Comparison of ENCODE assay signal across 13 cellular contexts in genomic region chr10:95214793-95215192, GRCh38. TPM values are rescaled to one million over a fixed set of nuclear protein-coding genes. Genes with fewer than 3 reads are reported as not detected.
DNase-seq lines count a peak whose midpoint lies in the region; ATAC-seq, FAIRE-seq and TF ChIP-seq lines count a peak whose summit lies in the region.
"Had no signal": no experiment of that assay in that cellular context is flagged by ENCODE, and none has a peak within 500 bp of the region (broad histone marks: within the 10 kb centered on the region; RNA-seq: fewer than 3 reads in every experiment).

No MANE protein-coding gene starts in this region.

- WGBS in GM23248 (ENCODE audit: low coverage in 1 of 2, low lambda C conversion rate in 2 of 2, missing lambda C conversion rate in 2 of 2), 2 experiments, result 19 to 27% methylated on average over 3 of the region's 3 CpGs

- peak; percentile 91 for FAIRE-seq in GM12891 (lab: Jason Lieb, UNC)
- peak; percentile 86 for FAIRE-seq in HTR-8/SVneo (lab: Jason Lieb, UNC)

- intact Hi-C loops in tibial artery (cut with DNase I; ENCODE audit: low total_unique reads), result no loop called here

- H3K4me1 ChIP-seq in GM23248 (ENCODE audit: insufficient read depth) (peaks cover 36% of the 10 kb centered on the region), tibial artery (peaks cover 0 to 15% (median 0%) of the 10 kb centered on the region in 4 donors)
- H3K4me1 ChIP-seq: stomach had no signal

- peaks cover 23% of the 10 kb centered on the region for H3K27me3 Mint-ChIP-seq in activated CD4-positive, alpha-beta memory T cell treated with anti-CD3 and anti-CD28 coated beads, Interleukin-2, amount 10 ng/mL, durations not matched to agents 7 days and 5 days

- H3K4me1 Mint-ChIP-seq in activated CD4-positive, alpha-beta memory T cell treated with anti-CD3 and anti-CD28 coated beads, Interleukin-2, amount 10 ng/mL, durations not matched to agents 7 days and 5 days, result no peaks in the 10 kb centered on the region
- H3K4me1 Mint-ChIP-seq: CD14-positive monocyte had no signal

- no peaks in the 10 kb centered on the region for H3K27me3 ChIP-seq in GM23248 (replicated peaks; ENCODE audit: insufficient read depth)
- no peaks in the 10 kb centered on the region for H3K27me3 ChIP-seq in tibial artery
- H3K27me3 ChIP-seq: cardiac muscle cell, stomach had no signal

- no peaks in the 10 kb centered on the region for H3K9me2 ChIP-seq in GM23248 (ENCODE audit: insufficient read depth)

- H2AFZ ChIP-seq in GM23248, result 0 out of 2 replicates have a peak overlapping the region, but pooled peaks have one; percentile 17

- H3K27ac ChIP-seq in GM23248, result no peak overlapping the region; the same call in 1 of the 2 replicates
- no peak overlapping the region for H3K27ac ChIP-seq in tibial artery
- H3K27ac ChIP-seq: cardiac muscle cell, stomach had no signal

- H3K9me3 ChIP-seq in GM23248 (ENCODE audit: low read depth) (no peaks in the 10 kb centered on the region), tibial artery (no peaks in the 10 kb centered on the region)
- H3K9me3 ChIP-seq: stomach had no signal

- no peaks in the 10 kb centered on the region for H4K20me1 ChIP-seq in GM23248 (ENCODE audit: insufficient read depth)

- ATAC-seq in GM18505 (IDR thresholded peaks at IDR 0.05; ENCODE audit: unreplicated experiment), result no peak
- ATAC-seq in HG03108 (IDR thresholded peaks at IDR 0.05; ENCODE audit: unreplicated experiment), result no peak

- CTCF ChIA-PET in activated CD4-positive, alpha-beta memory T cell treated with anti-CD3 and anti-CD28 coated beads, Interleukin-2, amount 10 ng/mL, durations not matched to agents 7 days and 5 days (lab: Charles Lee), result no interaction called here

- no peak overlapping the region for H3K4me3 Mint-ChIP-seq in activated CD4-positive, alpha-beta memory T cell treated with anti-CD3 and anti-CD28 coated beads, Interleukin-2, amount 10 ng/mL, durations not matched to agents 7 days and 5 days
- H3K4me3 Mint-ChIP-seq: CD14-positive monocyte had no signal

- no peak overlapping the region for H3K27ac Mint-ChIP-seq in activated CD4-positive, alpha-beta memory T cell treated with anti-CD3 and anti-CD28 coated beads, Interleukin-2, amount 10 ng/mL, durations not matched to agents 7 days and 5 days
- H3K27ac Mint-ChIP-seq: CD14-positive monocyte had no signal

- H3K36me3 Mint-ChIP-seq in activated CD4-positive, alpha-beta memory T cell treated with anti-CD3 and anti-CD28 coated beads, Interleukin-2, amount 10 ng/mL, durations not matched to agents 7 days and 5 days (ENCODE audit: low read depth), result no peaks in the 10 kb centered on the region
- H3K36me3 Mint-ChIP-seq: CD14-positive monocyte had no signal

- H3K9me3 Mint-ChIP-seq in activated CD4-positive, alpha-beta memory T cell treated with anti-CD3 and anti-CD28 coated beads, Interleukin-2, amount 10 ng/mL, durations not matched to agents 7 days and 5 days, result peaks cover 2% of the 10 kb centered on the region
- H3K9me3 Mint-ChIP-seq: CD14-positive monocyte had no signal

- no peak for DNase-seq in GM12891 (ENCODE audit: insufficient read length, low spot score)
- DNase-seq in GM23248, result peak; percentile 75
- no peak for DNase-seq in HTR-8/SVneo (ENCODE audit: insufficient read length, low spot score)
- DNase-seq in fibroblast of mammary gland (ENCODE audit: low read depth), result peak; percentile 56
- no peak for DNase-seq in tibial artery
- no peak for DNase-seq in activated CD4-positive, alpha-beta memory T cell treated with anti-CD3 and anti-CD28 coated beads, Interleukin-2, amount 10 ng/mL, durations not matched to agents 7 days and 5 days
- DNase-seq: stomach had no signal

- POLR2A ChIA-PET in activated CD4-positive, alpha-beta memory T cell treated with anti-CD3 and anti-CD28 coated beads, Interleukin-2, amount 10 ng/mL, durations not matched to agents 7 days and 5 days (lab: Charles Lee), result no interaction called here

- H3K4me3 ChIP-seq in GM23248 (no peak overlapping the region), fibroblast of mammary gland (ENCODE audit: control insufficient read depth, low read depth, low read length) (no peak overlapping the region), tibial artery (no peak overlapping the region)
- H3K4me3 ChIP-seq: cardiac muscle cell, stomach had no signal

- H3K4me2 ChIP-seq in GM23248 (ENCODE audit: unreplicated experiment), result peak overlapping the region; percentile 34

- no peak overlapping the region for H3K9ac ChIP-seq in GM23248

- TF ChIP-seq CTCF in fibroblast of mammary gland (conservative IDR thresholded peaks at IDR 0.05; ENCODE audit: control insufficient read depth, insufficient read depth, low read depth, low read length) (no peak), tibial artery (IDR thresholded peaks at IDR 0.05) (no peak)

- in situ Hi-C loops in GM23248 (cut with MboI), result no loop called here

- H3K36me3 ChIP-seq in GM23248 (ENCODE audit: low read depth) (no peaks in the 10 kb centered on the region), tibial artery (no peaks in the 10 kb centered on the region)
- H3K36me3 ChIP-seq: cardiac muscle cell had no signal

- H3F3A ChIP-seq in GM23248 (ENCODE audit: insufficient read depth), result peaks cover 37% of the 10 kb centered on the region

- TF ChIP-seq POLR2A in GM12891 (IDR thresholded peaks at IDR 0.05; ENCODE audit: low read depth, low read length) (0 out of 2 replicates have a peak, but pooled peaks have one; percentile 27), GM18505 (IDR thresholded peaks at IDR 0.05; ENCODE audit: borderline replicate concordance, extremely low read depth, insufficient read depth, insufficient read length) (no peak)

- H3K79me2 ChIP-seq in GM23248 (ENCODE audit: insufficient read depth), result no peaks in the 10 kb centered on the region

TF ChIP-seq in GM12891, 5 proteins besides CTCF, POLR2A, EP300 and RAD21:
- TF ChIP-seq SPI1 (IDR thresholded peaks at IDR 0.05; ENCODE audit: low read depth, low read length) (peak; percentile 36; the same call in 1 of the 2 replicates), TAF1 (IDR thresholded peaks at IDR 0.05; ENCODE audit: low read depth, low read length) (no peak)
TF ChIP-seq in GM12891: peak in this region for 1.

RNA-seq across cellular contexts. Expression of gene ACSM6, which starts 20.8 kb away (rescaled TPM):
- polyA plus RNA-seq in GM12891 (2012; ENCODE audit: low read depth, missing spikeins), result not detected
- not detected in 2 replicates for total RNA-seq in GM23248 (2014; rRNA removed; shearing (Covaris generic))
- 0.08 TPM in 1 of 2 replicates, not detected in the other for polyA plus RNA-seq in GM23248 (2016; fragmentation: Nextera tagmentation; extraction: Ambion mirVana)
- not detected for total RNA-seq in activated CD4-positive, alpha-beta memory T cell treated with anti-CD3 and anti-CD28 coated beads, Interleukin-2, amount 10 ng/mL, durations not matched to agents 7 days and 5 days
- total RNA-seq: cardiac muscle cell, glomerular endothelial cell, mononuclear cell had no signal
- polyA plus RNA-seq: CD14-positive monocyte had no signal

Comparison
In these comparisons a context has a peak if more than half of its experiments do, and no peak if none do; other contexts are left out.
1. DNase-seq: peak in GM23248 (single experiment) and fibroblast of mammary gland (single experiment); none in GM12891 (single experiment), HTR-8/SVneo (single experiment), tibial artery (0 of 2) and activated CD4-positive, alpha-beta memory T cell treated with anti-CD3 and anti-CD28 coated beads, Interleukin-2, amount 10 ng/mL, durations not matched to agents 7 days and 5 days (single experiment).